Comparison of ENCODE assay signal across 18 cellular contexts in genomic region chr9:93187047-93187446, GRCh38. TPM values are rescaled to one million over a fixed set of nuclear protein-coding genes. Genes with fewer than 3 reads are reported as not detected.
DNase-seq lines count a peak whose midpoint lies in the region; ATAC-seq and TF ChIP-seq lines count a peak whose summit lies in the region.
"Had no signal": no experiment of that assay in that cellular context is flagged by ENCODE, and none has a peak within 500 bp of the region (broad histone marks: within the 10 kb centered on the region; RNA-seq: fewer than 3 reads in every experiment).

No MANE protein-coding gene starts in this region.

- peak overlapping the region; percentile 65 for H3K27ac ChIP-seq in cingulate gyrus (ENCODE audit: low read depth, low read length)
- H3K27ac ChIP-seq in right atrium auricular region, result peak overlapping the region; percentile 91 to 92
- no peak overlapping the region for H3K27ac ChIP-seq in mesendoderm (ENCODE audit: low read depth, low read length)
- H3K27ac ChIP-seq: uterus had no signal

- no peaks in the 10 kb centered on the region for H3K79me2 ChIP-seq in mesendoderm (ENCODE audit: control insufficient read depth, insufficient read depth, low read length)

- H2BK120ac ChIP-seq in mesendoderm (ENCODE audit: low read depth, low read length), result no peak overlapping the region

- H3K18ac ChIP-seq in mesendoderm (ENCODE audit: low read length), result no peak overlapping the region

- no peak overlapping the region for H4K8ac ChIP-seq in mesendoderm (ENCODE audit: low read depth, low read length)

- H2AK5ac ChIP-seq in mesendoderm (ENCODE audit: low read length), result no peak overlapping the region

- H3K4me1 ChIP-seq in right atrium auricular region, result peaks cover 0 to 46% of the 10 kb centered on the region in 2 donors
- H3K4me1 ChIP-seq in mesendoderm (ENCODE audit: control insufficient read depth, low read depth, low read length), result no peaks in the 10 kb centered on the region

- in situ Hi-C loops in G401 (cut with HindIII; ENCODE audit: low sequenced_read_pairs), result no loop called here

- peaks cover 36% of the 10 kb centered on the region for H3K4me1 Mint-ChIP-seq in progenitor cell of endocrine pancreas (ENCODE audit: low read depth)
- H3K4me1 Mint-ChIP-seq: activated naive CD8-positive, alpha-beta T cell treated with anti-CD3 and anti-CD28 coated beads for 36 hours had no signal

- H3K23ac ChIP-seq in mesendoderm (ENCODE audit: low read length), result no peak overlapping the region

- no peaks in the 10 kb centered on the region for H3K9me3 Mint-ChIP-seq in progenitor cell of endocrine pancreas (ENCODE audit: low read depth)
- H3K9me3 Mint-ChIP-seq: activated naive CD8-positive, alpha-beta T cell treated with anti-CD3 and anti-CD28 coated beads for 36 hours had no signal

- H3K4me3 ChIP-seq in right atrium auricular region, result peak overlapping the region; percentile 7 to 63
- no peak overlapping the region for H3K4me3 ChIP-seq in mesendoderm (ENCODE audit: low read length)
- H3K4me3 ChIP-seq: uterus had no signal

- H3K4me2 ChIP-seq in mesendoderm (ENCODE audit: low read length), result no peak overlapping the region

- no peak overlapping the region for H3K4ac ChIP-seq in mesendoderm (ENCODE audit: low read depth, low read length)

- WGBS in mesendoderm (ENCODE audit: extremely low coverage, insufficient coverage, low lambda C conversion rate), result no CpG with 5 or more reads among the region's 9 CpGs

- H3K36me3 ChIP-seq in right atrium auricular region, result no peaks in the 10 kb centered on the region
- no peaks in the 10 kb centered on the region for H3K36me3 ChIP-seq in mesendoderm (ENCODE audit: control insufficient read depth, insufficient read depth, low read length)
- H3K36me3 ChIP-seq: breast epithelium, esophagus squamous epithelium, uterus had no signal

- TF ChIP-seq CTCF in right atrium auricular region (IDR thresholded peaks at IDR 0.05), result no peak
- TF ChIP-seq CTCF in progenitor cell of endocrine pancreas (IDR thresholded peaks at IDR 0.05; ENCODE audit: unreplicated experiment), result no peak

- H3K56ac ChIP-seq in mesendoderm (ENCODE audit: low read length), result no peak overlapping the region

- peak; percentile 57 for DNase-seq in G401 (ENCODE audit: low spot score)
- DNase-seq in right atrium auricular region (ENCODE audit: low spot score), result no peak
- no peak for DNase-seq in progenitor cell of endocrine pancreas (ENCODE audit: low spot score, unreplicated experiment)
- no peak for DNase-seq in mesendoderm
- DNase-seq: activated naive CD8-positive, alpha-beta T cell treated with anti-CD3 and anti-CD28 coated beads for 36 hours; effector CD4-positive, alpha-beta T cell; esophagus squamous epithelium; IMR-90; mesenchymal stem cell; NCI-H2029; NCI-H510A; SIG-M5; uterus had no signal

- H3K27me3 Mint-ChIP-seq in progenitor cell of endocrine pancreas, result peaks cover 9% of the 10 kb centered on the region

- H3K36me3 Mint-ChIP-seq in progenitor cell of endocrine pancreas (ENCODE audit: insufficient read depth), result peaks cover 9% of the 10 kb centered on the region
- H3K36me3 Mint-ChIP-seq: activated naive CD8-positive, alpha-beta T cell treated with anti-CD3 and anti-CD28 coated beads for 36 hours had no signal

- H3K27me3 ChIP-seq in right atrium auricular region (no peaks in the 10 kb centered on the region), mesendoderm (ENCODE audit: insufficient read depth, low read length, poor library complexity) (peaks cover 2% of the 10 kb centered on the region)
- H3K27me3 ChIP-seq: uterus had no signal

- no peaks in the 10 kb centered on the region for H3K9me3 ChIP-seq in right atrium auricular region
- H3K9me3 ChIP-seq: breast epithelium, esophagus squamous epithelium, uterus had no signal

- no peak overlapping the region for H3K27ac Mint-ChIP-seq in progenitor cell of endocrine pancreas
- H3K27ac Mint-ChIP-seq: activated naive CD8-positive, alpha-beta T cell treated with anti-CD3 and anti-CD28 coated beads for 36 hours had no signal

- H4K5ac ChIP-seq in mesendoderm (ENCODE audit: low read length), result no peak overlapping the region

- ATAC-seq in esophagus mucosa, result no peak
- no peak for ATAC-seq in GM21367 (IDR thresholded peaks at IDR 0.05; ENCODE audit: unreplicated experiment)
- no peak for ATAC-seq in GM21576 (IDR thresholded peaks at IDR 0.05; ENCODE audit: unreplicated experiment)

- H2BK5ac ChIP-seq in mesendoderm (ENCODE audit: low read length), result no peak overlapping the region

- H3K79me1 ChIP-seq in mesendoderm (ENCODE audit: low read length), result no peaks in the 10 kb centered on the region

- no peak overlapping the region for H2BK15ac ChIP-seq in mesendoderm (replicated peaks; ENCODE audit: low read depth)

- no peak overlapping the region for H3K9ac ChIP-seq in mesendoderm (ENCODE audit: low read length)

- peak overlapping the region; percentile 83 for H3K4me3 Mint-ChIP-seq in progenitor cell of endocrine pancreas (ENCODE audit: low read depth)
- H3K4me3 Mint-ChIP-seq: activated naive CD8-positive, alpha-beta T cell treated with anti-CD3 and anti-CD28 coated beads for 36 hours had no signal

RNA-seq across cellular contexts. Expression of gene WNK2, which starts 3.1 kb away (rescaled TPM):
- 5.8 and 8.9 TPM in 2 replicates for total RNA-seq in G401 (2014; rRNA removed; shearing (Covaris generic))
- 100 to 1,000 TPM in 1 of 2 donors, 10 to 100 TPM in 1; 61.4 to 132 TPM for total RNA-seq in right atrium auricular region
- total RNA-seq in progenitor cell of endocrine pancreas, result 302 and 345 TPM in 2 replicates
- 21.9 TPM for polyA plus RNA-seq in mesendoderm (2013, experiment 1 of 2)
- 21.3 TPM for polyA plus RNA-seq in mesendoderm (2013, experiment 2 of 2)
- 0.92 TPM for total RNA-seq in esophagus mucosa
- total RNA-seq: IMR-90 had no signal
- polyA plus RNA-seq: IMR-90 had no signal

RNA-seq across cellular contexts. Expression of gene NINJ1, which starts 53.0 kb away (rescaled TPM):
- 25.6 and 28.4 TPM in 2 replicates for total RNA-seq in G401 (2014; rRNA removed; shearing (Covaris generic))
- 10 to 100 TPM; 65.5 to 89.4 TPM for total RNA-seq in right atrium auricular region
- 38.1 and 39.5 TPM in 2 replicates for total RNA-seq in progenitor cell of endocrine pancreas
- polyA plus RNA-seq in mesendoderm (2013, experiment 1 of 2), result 16.0 TPM
- polyA plus RNA-seq in mesendoderm (2013, experiment 2 of 2), result 17.4 TPM
- total RNA-seq in esophagus mucosa, result 16.9 TPM
